ENCODE assay signal across 22 cellular contexts in the genomic region with DNA sequence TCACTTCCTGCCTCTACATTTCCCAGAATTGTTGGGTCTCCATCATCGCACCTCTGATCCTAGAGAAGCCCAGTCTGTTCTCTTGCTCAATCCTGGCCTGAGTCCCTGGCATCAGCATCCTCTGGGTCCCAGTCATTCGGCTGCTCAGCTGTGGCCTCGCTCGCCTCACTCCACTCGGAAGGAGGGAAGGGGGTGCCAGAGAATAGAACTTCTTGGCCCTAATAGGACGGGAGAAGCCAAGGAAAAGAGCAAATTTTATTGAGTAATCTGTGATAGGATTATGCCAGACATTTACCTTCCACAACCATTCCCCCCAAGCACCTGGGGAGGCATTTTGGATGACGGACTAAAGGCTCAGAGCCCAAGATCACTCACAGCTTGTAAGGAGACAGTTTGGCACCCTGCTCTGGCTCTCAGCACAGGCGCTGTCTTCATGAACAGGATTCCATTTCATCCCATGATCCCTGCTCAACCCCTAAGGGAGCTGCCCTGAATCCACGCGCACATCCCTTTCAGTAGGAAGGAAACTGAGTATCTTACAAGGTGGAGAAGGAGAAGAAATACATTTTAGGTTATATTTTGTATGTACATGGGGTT. TPM values are rescaled to one million over a fixed set of nuclear protein-coding genes. Genes with fewer than 3 reads are reported as not detected.
DNase-seq lines count a peak whose midpoint lies in the region; ATAC-seq, FAIRE-seq and TF ChIP-seq lines count a peak whose summit lies in the region.
"Had no signal": no experiment of that assay in that cellular context is flagged by ENCODE, and none has a peak within 500 bp of the region (broad histone marks: within the 10 kb centered on the region; RNA-seq: fewer than 3 reads in every experiment).

No MANE protein-coding gene starts in this region.

- DNase-seq in GM03348 (ENCODE audit: low spot score) (peak; percentile 2), fibroblast of the aortic adventitia (ENCODE audit: low read depth) (peak; percentile 51), lower lobe of right lung (peak; percentile 33), HEK293T (ENCODE audit: extremely low spot score) (no peak), frontal cortex (ENCODE audit: low spot score in 2 of 2) (no peak), NCI-H524 treated with DMSO at 0.1 percent for 48 hours (lab: John Stamatoyannopoulos, UW) (no peak)
- no peak for DNase-seq in stimulated activated naive B cell treated with anti-CD40 and anti-IgM and Interleukin-4, amounts not matched to agents 10 μg/mL and 1 μg/mL and 100 μg/mL, for 72 hours
- DNase-seq: activated CD4-positive, alpha-beta T cell treated with anti-CD3 and anti-CD28 coated beads, Interleukin-2, amount 50 U/mL, for 48 hours; activated naive CD4-positive, alpha-beta T cell treated with anti-CD3 and anti-CD28 coated beads for 36 hours; activated T-cell treated with anti-CD3 and anti-CD28 coated beads for 4 hours; NCI-H187 treated with DMSO at 0.1 percent for 48 hours; NCI-H345; PC-9; SJCRH30; stimulated activated naive CD4-positive, alpha-beta T cell; T-helper 17 cell had no signal

- H3K4me3 ChIP-seq in fibroblast of the aortic adventitia (ENCODE audit: low read depth, low read length) (no peak overlapping the region), lower lobe of right lung (peak overlapping the region; percentile 21)
- H3K4me3 ChIP-seq: ascending aorta, PC-9, SJCRH30 had no signal

- H3K4me3 Mint-ChIP-seq in stimulated activated naive B cell treated with anti-CD40 and anti-IgM and Interleukin-4, amounts not matched to agents 10 μg/mL and 1 μg/mL and 100 μg/mL, for 72 hours = no peak overlapping the region
- H3K4me3 Mint-ChIP-seq: activated naive CD4-positive, alpha-beta T cell treated with anti-CD3 and anti-CD28 coated beads for 36 hours; neural crest cell had no signal

- peaks cover 0 to 2% of the 10 kb centered on the region in 2 donors for H3K9me3 Mint-ChIP-seq in stimulated activated naive B cell treated with anti-CD40 and anti-IgM and Interleukin-4, amounts not matched to agents 10 μg/mL and 1 μg/mL and 100 μg/mL, for 72 hours
- H3K9me3 Mint-ChIP-seq: activated naive CD4-positive, alpha-beta T cell treated with anti-CD3 and anti-CD28 coated beads for 36 hours had no signal

- H3K4me1 Mint-ChIP-seq in stimulated activated naive B cell treated with anti-CD40 and anti-IgM and Interleukin-4, amounts not matched to agents 10 μg/mL and 1 μg/mL and 100 μg/mL, for 72 hours = peaks cover 15% of the 10 kb centered on the region in 2 donors
- H3K4me1 Mint-ChIP-seq: neural crest cell had no signal

- peaks cover 0 to 2% of the 10 kb centered on the region in 2 donors for H3K36me3 Mint-ChIP-seq in stimulated activated naive B cell treated with anti-CD40 and anti-IgM and Interleukin-4, amounts not matched to agents 10 μg/mL and 1 μg/mL and 100 μg/mL, for 72 hours

- peaks cover 14% of the 10 kb centered on the region for H3K4me1 ChIP-seq in lower lobe of right lung
- H3K4me1 ChIP-seq: ascending aorta, SJCRH30 had no signal

- no peaks in the 10 kb centered on the region for H3K36me3 ChIP-seq in lower lobe of right lung
- H3K36me3 ChIP-seq: ascending aorta, SJCRH30 had no signal

- no peak for TF ChIP-seq CTCF in fibroblast of the aortic adventitia (IDR thresholded peaks at IDR 0.05; ENCODE audit: insufficient read depth, low read length)
- TF ChIP-seq CTCF in lower lobe of right lung (IDR thresholded peaks at IDR 0.05) = no peak

- peak overlapping the region; percentile 46 for H3K27ac ChIP-seq in lower lobe of right lung
- H3K27ac ChIP-seq: ascending aorta, C4-2B, PC-9, SJCRH30 had no signal

- no peaks in the 10 kb centered on the region for H3K27me3 ChIP-seq in lower lobe of right lung (ENCODE audit: low read depth)
- H3K27me3 ChIP-seq: ascending aorta, SJCRH30 had no signal

- intact Hi-C loops in lower lobe of right lung (cut with DNase I) = no loop called here

- peak; percentile 35 to 71 for ATAC-seq in lower lobe of right lung
- ATAC-seq in stimulated activated naive B cell treated with anti-CD40 and anti-IgM and Interleukin-4, amounts not matched to agents 10 μg/mL and 1 μg/mL and 100 μg/mL, for 72 hours (replicated peaks) = no peak
- no peak for ATAC-seq in GM21528 (IDR thresholded peaks at IDR 0.05; ENCODE audit: low FRiP score, unreplicated experiment)
- ATAC-seq: T-helper 17 cell had no signal

- H3K27me3 Mint-ChIP-seq in stimulated activated naive B cell treated with anti-CD40 and anti-IgM and Interleukin-4, amounts not matched to agents 10 μg/mL and 1 μg/mL and 100 μg/mL, for 72 hours = peaks cover 31 to 60% of the 10 kb centered on the region in 2 donors

- no peaks in the 10 kb centered on the region for H3K9me3 ChIP-seq in lower lobe of right lung
- H3K9me3 ChIP-seq: ascending aorta, SJCRH30 had no signal

- POLR2A ChIA-PET in HEK293T (lab: Yijun Ruan, JAX) = no interaction called here

- CTCF ChIA-PET in HEK293T (lab: Yijun Ruan, JAX) = interaction anchor here (0.6 kb wide), 1 partner anchor 738 kb away, joined by 4 read pairs; no protein-coding TSS in a partner anchor

- H3K27ac Mint-ChIP-seq in stimulated activated naive B cell treated with anti-CD40 and anti-IgM and Interleukin-4, amounts not matched to agents 10 μg/mL and 1 μg/mL and 100 μg/mL, for 72 hours = peak overlapping the region; percentile 53
- H3K27ac Mint-ChIP-seq: activated naive CD4-positive, alpha-beta T cell treated with anti-CD3 and anti-CD28 coated beads for 36 hours; T-helper 17 cell had no signal

- no peak for FAIRE-seq in frontal cortex (lab: Jason Lieb, UNC)
- FAIRE-seq: urothelium cell line had no signal

TF ChIP-seq in HEK293T, 16 proteins besides CTCF, POLR2A, EP300 and RAD21:
- no peak for TF ChIP-seq FOXA1 (IDR thresholded peaks at IDR 0.05)
- no peak for TF ChIP-seq HDGF (IDR thresholded peaks at IDR 0.05; ENCODE audit: borderline replicate concordance)
- no peak for TF ChIP-seq NFRKB (IDR thresholded peaks at IDR 0.05)
- TF ChIP-seq SUZ12 (IDR thresholded peaks at IDR 0.05) = no peak
- TF ChIP-seq BHLHE40 (IDR thresholded peaks at IDR 0.05; ENCODE audit: borderline replicate concordance) = no peak
- no peak for TF ChIP-seq LEF1 (IDR thresholded peaks at IDR 0.05; ENCODE audit: borderline replicate concordance)
- TF ChIP-seq, protein P1, sequence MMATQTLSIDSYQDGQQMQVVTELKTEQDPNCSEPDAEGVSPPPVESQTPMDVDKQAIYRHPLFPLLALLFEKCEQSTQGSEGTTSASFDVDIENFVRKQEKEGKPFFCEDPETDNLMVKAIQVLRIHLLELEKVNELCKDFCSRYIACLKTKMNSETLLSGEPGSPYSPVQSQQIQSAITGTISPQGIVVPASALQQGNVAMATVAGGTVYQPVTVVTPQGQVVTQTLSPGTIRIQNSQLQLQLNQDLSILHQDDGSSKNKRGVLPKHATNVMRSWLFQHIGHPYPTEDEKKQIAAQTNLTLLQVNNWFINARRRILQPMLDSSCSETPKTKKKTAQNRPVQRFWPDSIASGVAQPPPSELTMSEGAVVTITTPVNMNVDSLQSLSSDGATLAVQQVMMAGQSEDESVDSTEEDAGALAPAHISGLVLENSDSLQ (IDR thresholded peaks at IDR 0.05) = no peak
- TF ChIP-seq ARNT (IDR thresholded peaks at IDR 0.05) = no peak
- no peak for TF ChIP-seq L3MBTL2 (conservative IDR thresholded peaks at IDR 0.05)
- TF ChIP-seq FOXM1 (IDR thresholded peaks at IDR 0.05; ENCODE audit: borderline replicate concordance) = no peak

RNA-seq across cellular contexts. Expression of a gene that starts 0.5 kb away (rescaled TPM):
- not detected in 2 replicates for total RNA-seq in fibroblast of the aortic adventitia (ENCODE audit: low replicate concordance)
- 7.7 TPM for total RNA-seq in lower lobe of right lung
- total RNA-seq in frontal cortex = not detected
- total RNA-seq: activated naive CD4-positive, alpha-beta T cell treated with anti-CD3 and anti-CD28 coated beads for 36 hours; neural crest cell; PC-9; renal cortical epithelial cell; SJCRH30 had no signal

RNA-seq across cellular contexts. Expression of a gene that starts 34.1 kb away (rescaled TPM):
- total RNA-seq in fibroblast of the aortic adventitia (ENCODE audit: low replicate concordance) (not detected in 2 replicates), lower lobe of right lung (1.3 TPM), frontal cortex (not detected)
- total RNA-seq: activated naive CD4-positive, alpha-beta T cell treated with anti-CD3 and anti-CD28 coated beads for 36 hours; ascending aorta; neural crest cell; PC-9; renal cortical epithelial cell; SJCRH30 had no signal

RNA-seq across cellular contexts. Expression of a gene that starts 36.7 kb away (rescaled TPM):
- total RNA-seq in fibroblast of the aortic adventitia (ENCODE audit: low replicate concordance) = 0.27 and 2.4 TPM in 2 replicates
- 7.7 TPM for total RNA-seq in lower lobe of right lung
- not detected for total RNA-seq in frontal cortex
- total RNA-seq: ascending aorta, neural crest cell, PC-9, renal cortical epithelial cell, SJCRH30 had no signal

RNA-seq across cellular contexts. Expression of a gene that starts 44.7 kb away (rescaled TPM):
- total RNA-seq in fibroblast of the aortic adventitia (ENCODE audit: low replicate concordance) (0.72 and 3.1 TPM in 2 replicates), lower lobe of right lung (9.9 TPM), frontal cortex (0.82 TPM)

RNA-seq across cellular contexts. Expression of a gene that starts 57.7 kb away (rescaled TPM):
- total RNA-seq in fibroblast of the aortic adventitia (ENCODE audit: low replicate concordance) (0.41 and 0.45 TPM in 2 replicates), lower lobe of right lung (13.4 TPM), frontal cortex (2.0 TPM)

Comparison
In these comparisons a context has a peak if more than half of its experiments do, and no peak if none do; other contexts are left out.
1. DNase-seq: peak in GM03348 (single experiment), fibroblast of the aortic adventitia (single experiment) and lower lobe of right lung (single experiment); none in stimulated activated naive B cell treated with anti-CD40 and anti-IgM and Interleukin-4, amounts not matched to agents 10 μg/mL and 1 μg/mL and 100 μg/mL, for 72 hours (single experiment), HEK293T (single experiment), frontal cortex (0 of 2) and NCI-H524 treated with DMSO at 0.1 percent for 48 hours (single experiment).
2. ATAC-seq: peak in lower lobe of right lung (2 of 2); none in stimulated activated naive B cell treated with anti-CD40 and anti-IgM and Interleukin-4, amounts not matched to agents 10 μg/mL and 1 μg/mL and 100 μg/mL, for 72 hours (0 of 2) and GM21528 (single experiment).